Comparison of ENCODE assay signal across 9 cellular contexts in genomic region chr1:53485478-53486394, GRCh38. TPM values are rescaled to one million over a fixed set of nuclear protein-coding genes. Genes with fewer than 3 reads are reported as not detected.
DNase-seq lines count a peak whose midpoint lies in the region; ATAC-seq and TF ChIP-seq lines count a peak whose summit lies in the region.
"Had no signal": no experiment of that assay in that cellular context is flagged by ENCODE, and none has a peak within 500 bp of the region (broad histone marks: within the 10 kb centered on the region; RNA-seq: fewer than 3 reads in every experiment).

No MANE protein-coding gene starts in this region.

- peak; percentile 98 for TF ChIP-seq CTCF in IMR-90 (conservative IDR thresholded peaks at IDR 0.05; ENCODE audit: low read depth, low read length)
- peak; percentile 85 for TF ChIP-seq CTCF in OCI-LY1 (IDR thresholded peaks at IDR 0.05; ENCODE audit: low read length)
- peak; percentile 79 to 81 (median 80) for TF ChIP-seq CTCF in esophagus muscularis mucosa (IDR thresholded peaks at IDR 0.05)
- TF ChIP-seq CTCF in nephron progenitor cell (IDR thresholded peaks at IDR 0.05) = peak; percentile 96

- H3K36me3 ChIP-seq in IMR-90 (ENCODE audit: control insufficient read depth, insufficient read depth, low read length) (no peaks in the 10 kb centered on the region), OCI-LY1 (ENCODE audit: insufficient read depth, low read length) (no peaks in the 10 kb centered on the region), esophagus muscularis mucosa (no peaks in the 10 kb centered on the region)

- H3K18ac ChIP-seq in IMR-90 (ENCODE audit: low read depth, low read length) = no peak overlapping the region

- no peak overlapping the region for H3K27ac Mint-ChIP-seq in nephron progenitor cell
- no peak overlapping the region for H3K27ac Mint-ChIP-seq in stimulated activated naive CD8-positive, alpha-beta T cell treated with anti-CD3 and anti-CD28 coated beads, Interleukin-15, amount 100 ng/mL, for 72 hours

- 0 out of 2 replicates have a peak overlapping the region, but pooled peaks have one; percentile 53 for H2BK120ac ChIP-seq in IMR-90 (ENCODE audit: low read depth, low read length)

- H2AK5ac ChIP-seq in IMR-90 (ENCODE audit: low read depth, low read length) = peak overlapping the region; percentile 61; the same call in 1 of the 2 replicates

- CTCF ChIA-PET in IMR-90 (lab: Yijun Ruan, JAX) = interaction anchor here (0.6 to 2.3 kb wide), 4 partner anchors 268 to 390 kb away, joined by 3 to 12 read pairs (median 4); no protein-coding TSS in a partner anchor

- TF ChIP-seq POLR2A in IMR-90 (IDR thresholded peaks at IDR 0.05; ENCODE audit: low read depth, low read length) = peak; percentile 46; the same call in 1 of the 2 replicates
- no peak for TF ChIP-seq POLR2A in esophagus muscularis mucosa (IDR thresholded peaks at IDR 0.05; ENCODE audit: low read depth)

- no peak overlapping the region for H2BK20ac ChIP-seq in IMR-90 (ENCODE audit: low read depth, low read length)

- H3K4me2 ChIP-seq in IMR-90 (ENCODE audit: low read depth, low read length) = no peak overlapping the region
- no peak overlapping the region for H3K4me2 ChIP-seq in OCI-LY1 (ENCODE audit: low read length)

- POLR2A ChIA-PET in IMR-90 (lab: Charles Lee; ENCODE audit: unreplicated experiment) = no interaction called here

- no peaks in the 10 kb centered on the region for H3K36me3 Mint-ChIP-seq in nephron progenitor cell (ENCODE audit: low read depth)

- H3K4me3 ChIP-seq in IMR-90 (ENCODE audit: insufficient read depth, low read depth, low read length) (no peak overlapping the region), OCI-LY1 (ENCODE audit: low read depth, low read length, poor library complexity, severe bottlenecking) (no peak overlapping the region), esophagus muscularis mucosa (no peak overlapping the region)

- peak overlapping the region; percentile 75 for H2AK9ac ChIP-seq in IMR-90 (replicated peaks; ENCODE audit: low read depth, low read length, poor library complexity)

- peaks cover 43% of the 10 kb centered on the region for H3K27me3 ChIP-seq in IMR-90 (ENCODE audit: control insufficient read depth, insufficient read depth, low read length)
- no peaks in the 10 kb centered on the region for H3K27me3 ChIP-seq in OCI-LY1 (ENCODE audit: insufficient read depth, low read length)
- peaks cover 0 to 69% (median 1%) of the 10 kb centered on the region in 4 donors for H3K27me3 ChIP-seq in esophagus muscularis mucosa

- H2BK5ac ChIP-seq in IMR-90 (ENCODE audit: low read depth, low read length, poor library complexity, severe bottlenecking) = no peak overlapping the region

- H2AFZ ChIP-seq in IMR-90 (replicated peaks; ENCODE audit: low read length, poor library complexity) (peak overlapping the region; percentile 88), OCI-LY1 (ENCODE audit: low read length) (no peak overlapping the region)

- DNase-seq in COLO829 (ENCODE audit: low spot score) = peak; percentile 74
- peak; percentile 76 for DNase-seq in IMR-90
- DNase-seq in activated T-cell treated with anti-CD3 and anti-CD28 coated beads for 48 hours (ENCODE audit: low read depth) = peak; percentile 68
- DNase-seq in esophagus muscularis mucosa (ENCODE audit: extremely low spot score) = peak; percentile 95
- DNase-seq in nephron progenitor cell = peak; percentile 94
- DNase-seq in stimulated activated naive CD8-positive, alpha-beta T cell treated with anti-CD3 and anti-CD28 coated beads, Interleukin-15, amount 100 ng/mL, for 72 hours = peak; percentile 70 to 72

- H3K4me1 Mint-ChIP-seq in nephron progenitor cell = peaks cover 15% of the 10 kb centered on the region
- H3K4me1 Mint-ChIP-seq in stimulated activated naive CD8-positive, alpha-beta T cell treated with anti-CD3 and anti-CD28 coated beads, Interleukin-15, amount 100 ng/mL, for 72 hours = no peaks in the 10 kb centered on the region

- no peak overlapping the region for H4K8ac ChIP-seq in IMR-90 (ENCODE audit: low read depth in 2 of 2, low read length in 2 of 2)

- in situ Hi-C loops in IMR-90 (cut with MboI; ENCODE audit: low sequenced_read_pairs) = loop anchor here (5.0 kb wide), 1 partner anchor 272 kb away; no protein-coding TSS in a partner anchor

- H4K91ac ChIP-seq in IMR-90 (ENCODE audit: insufficient read depth, low read depth, low read length) = no peak overlapping the region

- no peak overlapping the region for H3K56ac ChIP-seq in IMR-90 (ENCODE audit: extremely low read depth, insufficient read depth, low read length)

- no peak overlapping the region for H3K4me3 Mint-ChIP-seq in nephron progenitor cell
- H3K4me3 Mint-ChIP-seq in stimulated activated naive CD8-positive, alpha-beta T cell treated with anti-CD3 and anti-CD28 coated beads, Interleukin-15, amount 100 ng/mL, for 72 hours = no peak overlapping the region

- H3K27me3 Mint-ChIP-seq in nephron progenitor cell (ENCODE audit: low read depth, poor library complexity) = peaks cover 17% of the 10 kb centered on the region
- peaks cover 32% of the 10 kb centered on the region for H3K27me3 Mint-ChIP-seq in stimulated activated naive CD8-positive, alpha-beta T cell treated with anti-CD3 and anti-CD28 coated beads, Interleukin-15, amount 100 ng/mL, for 72 hours

- peak; percentile 99 for TF ChIP-seq RAD21 in IMR-90 (IDR thresholded peaks at IDR 0.05; ENCODE audit: low read length)

- no peaks in the 10 kb centered on the region for H3K79me1 ChIP-seq in IMR-90 (ENCODE audit: low read depth in 1 of 2, low read length in 2 of 2)

- H2BK15ac ChIP-seq in IMR-90 (ENCODE audit: low read depth, low read length) = no peak overlapping the region

- WGBS in IMR-90 (ENCODE audit: extremely low coverage in 2 of 2, insufficient read length in 1 of 2), 2 experiments = 41% methylated on average over 3 of the region's 27 CpGs; no CpG with 5 or more reads in 1 of the 2 experiments
- 19% methylated on average over 16 of the region's 27 CpGs for WGBS in esophagus muscularis mucosa

- H3K9me1 ChIP-seq in IMR-90 (ENCODE audit: insufficient read depth, low read length) = no peaks in the 10 kb centered on the region

- H3K9ac ChIP-seq in IMR-90 (ENCODE audit: low read depth, low read length) (no peak overlapping the region), OCI-LY1 (ENCODE audit: low read length) (no peak overlapping the region)

- ATAC-seq in IMR-90 (ENCODE audit: low read depth) (peak; percentile 97), GM19395 (IDR thresholded peaks at IDR 0.05; ENCODE audit: unreplicated experiment) (no peak)
- peak; percentile 87 for ATAC-seq in stimulated activated naive CD8-positive, alpha-beta T cell treated with anti-CD3 and anti-CD28 coated beads, Interleukin-15, amount 100 ng/mL, for 72 hours

- peaks cover 20% of the 10 kb centered on the region for H3K9me3 Mint-ChIP-seq in nephron progenitor cell
- no peaks in the 10 kb centered on the region for H3K9me3 Mint-ChIP-seq in stimulated activated naive CD8-positive, alpha-beta T cell treated with anti-CD3 and anti-CD28 coated beads, Interleukin-15, amount 100 ng/mL, for 72 hours

- dilution Hi-C loops in IMR-90 (cut with HindIII; ENCODE audit: low sequenced_read_pairs, unreplicated experiment) = no loop called here

- intact Hi-C loops in IMR-90 (cut with micrococcal nuclease) (loop anchor here (1.0 to 5.0 kb wide), 4 partner anchors 202 to 462 kb away; partner anchors contain the start of genes IFT25 and LRRC42), esophagus muscularis mucosa (cut with DNase I) (loop anchor here (2.0 kb wide), 1 partner anchor 269 kb away; no protein-coding TSS in a partner anchor)

- H3K4me1 ChIP-seq in IMR-90 (ENCODE audit: control insufficient read depth, insufficient read depth, low read length) (no peaks in the 10 kb centered on the region; the same call in 1 of the 2 replicates), OCI-LY1 (ENCODE audit: insufficient read depth, low read length, severe bottlenecking) (no peaks in the 10 kb centered on the region), esophagus muscularis mucosa (peaks cover 0 to 17% (median 12%) of the 10 kb centered on the region in 4 donors)

- no peak overlapping the region for H3K23ac ChIP-seq in IMR-90 (ENCODE audit: low read depth, low read length)

- peaks cover 5% of the 10 kb centered on the region for H3K9me3 ChIP-seq in IMR-90 (ENCODE audit: control insufficient read depth, insufficient read depth, low read length)
- H3K9me3 ChIP-seq in OCI-LY1 (ENCODE audit: low read length) = no peaks in the 10 kb centered on the region
- H3K9me3 ChIP-seq in esophagus muscularis mucosa = no peaks in the 10 kb centered on the region

- no peak overlapping the region for H4K5ac ChIP-seq in IMR-90 (ENCODE audit: low read depth, low read length)

- H3F3A ChIP-seq in OCI-LY1 (ENCODE audit: insufficient read depth, low read length) = no peaks in the 10 kb centered on the region

- no peaks in the 10 kb centered on the region for H3K9me2 ChIP-seq in OCI-LY1 (ENCODE audit: low read depth, low read length)

- BruUV-seq in IMR-90 (replicated peaks; lab: Mats Ljungman, UMichigan) = no TSS peak

- no peaks in the 10 kb centered on the region for H4K20me1 ChIP-seq in IMR-90 (ENCODE audit: insufficient read depth, low read length)
- no peaks in the 10 kb centered on the region for H4K20me1 ChIP-seq in OCI-LY1 (ENCODE audit: insufficient read depth, low read length)

- no peak for TF ChIP-seq EP300 in esophagus muscularis mucosa (IDR thresholded peaks at IDR 0.05)

- H3K4ac ChIP-seq in IMR-90 (ENCODE audit: low read depth, low read length) = no peak overlapping the region

- H3K14ac ChIP-seq in IMR-90 (replicated peaks; ENCODE audit: low read depth, low read length) = no peak overlapping the region

- no peak overlapping the region for H3K27ac ChIP-seq in IMR-90 (ENCODE audit: insufficient read depth, low read length)
- no peak overlapping the region for H3K27ac ChIP-seq in OCI-LY1 (ENCODE audit: low read depth, low read length, poor library complexity, severe bottlenecking)
- no peak overlapping the region for H3K27ac ChIP-seq in esophagus muscularis mucosa (replicated peaks in 1 of 4)

- H3K79me2 ChIP-seq in OCI-LY1 (ENCODE audit: insufficient read depth, low read length) = no peaks in the 10 kb centered on the region

TF ChIP-seq in IMR-90, 13 proteins besides CTCF, POLR2A, EP300 and RAD21 (continues in another document):
- TF ChIP-seq BHLHE40 (IDR thresholded peaks at IDR 0.05; ENCODE audit: low read depth, low read length) (no peak), SMC3 (IDR thresholded peaks at IDR 0.05; ENCODE audit: low read depth, low read length) (peak; percentile 98), MAZ (IDR thresholded peaks at IDR 0.05; ENCODE audit: borderline replicate concordance, low read depth, low read length) (peak; percentile 45; the same call in 1 of the 2 replicates), RFX5 (IDR thresholded peaks at IDR 0.05; ENCODE audit: low read depth, low read length) (no peak), MXI1 (IDR thresholded peaks at IDR 0.05; ENCODE audit: borderline replicate concordance, low read depth, low read length) (no peak)

RNA-seq across cellular contexts. Expression of gene DMRTB1, which starts 26.5 kb away (rescaled TPM):
- total RNA-seq in IMR-90 (2012; rRNA removed) (not detected in 2 replicates), esophagus muscularis mucosa (not detected)
- polyA plus RNA-seq in IMR-90 (2012; rRNA removed) = not detected in 2 replicates
- polyA plus RNA-seq in IMR-90 (2012; cell fraction: cytosol; rRNA removed) = not detected in 2 replicates
- not detected in 2 replicates for polyA plus RNA-seq in IMR-90 (2012; cell fraction: nucleus; rRNA removed; ENCODE audit: low replicate concordance)
- total RNA-seq: T-helper 1 cell treated with Interleukin-12 subunit alpha and Interleukin-12 subunit beta and Interleukin-4 antibody, amounts not matched to agents 30 ng/mL and 1 ng/mL, for 36 hours had no signal
